Comparison of ENCODE assay signal across 24 cellular contexts in genomic region chr3:99111235-99111634, GRCh38.
DNase-seq lines count a peak whose midpoint lies in the region; ATAC-seq, FAIRE-seq and TF ChIP-seq lines count a peak whose summit lies in the region.
"Had no signal": no experiment of that assay in that cellular context is flagged by ENCODE, and none has a peak within 500 bp of the region (broad histone marks: within the 10 kb centered on the region; RNA-seq: fewer than 3 reads in every experiment).

No MANE protein-coding gene starts in this region.

- no peaks in the 10 kb centered on the region for H3K4me1 ChIP-seq in IMR-90 (ENCODE audit: control insufficient read depth, insufficient read depth, low read length)
- H3K4me1 ChIP-seq: A549, SJSA1 had no signal

- POLR2A ChIA-PET in IMR-90 (lab: Charles Lee; ENCODE audit: unreplicated experiment) = interaction anchor here (0.5 kb wide), 1 partner anchor 527 kb away, joined by 6 read pairs; the partner anchor contains the start of gene COL8A1

- H3K4me2 ChIP-seq in IMR-90 (ENCODE audit: low read depth, low read length) = no peak overlapping the region
- H3K4me2 ChIP-seq: A549, BLaER1 had no signal

- TF ChIP-seq POLR2A in IMR-90 (IDR thresholded peaks at IDR 0.05; ENCODE audit: low read depth, low read length) = no peak

- H2BK15ac ChIP-seq in IMR-90 (ENCODE audit: low read depth, low read length) = 0 out of 3 replicates have a peak overlapping the region, but pooled peaks have one; percentile 14

- H3K18ac ChIP-seq in IMR-90 (ENCODE audit: low read depth, low read length) = no peak overlapping the region; the same call in 1 of the 2 replicates

- H2AK5ac ChIP-seq in IMR-90 (ENCODE audit: low read depth, low read length) = peak overlapping the region; percentile 30; the same call in 1 of the 2 replicates

- no peaks in the 10 kb centered on the region for H3K9me3 ChIP-seq in IMR-90 (ENCODE audit: control insufficient read depth, insufficient read depth, low read length)
- H3K9me3 ChIP-seq: A549, BLaER1, SJSA1 had no signal

- no peak overlapping the region for H4K5ac ChIP-seq in IMR-90 (ENCODE audit: low read depth, low read length)

- H3K79me1 ChIP-seq in IMR-90 (ENCODE audit: low read depth in 1 of 2, low read length in 2 of 2) = no peaks in the 10 kb centered on the region

- FAIRE-seq in bronchial epithelial cell (lab: Jason Lieb, UNC) = no peak
- FAIRE-seq: endothelial cell of umbilical vein had no signal

- peak; percentile 44 for DNase-seq in GM12865 (ENCODE audit: low read depth)
- peak; percentile 56 for DNase-seq in IMR-90
- DNase-seq in bronchial epithelial cell (ENCODE audit: low read depth) = peak; percentile 56
- DNase-seq in omental fat pad (ENCODE audit: low spot score) = no peak
- no peak for DNase-seq in LoVo (ENCODE audit: low spot score)
- DNase-seq in NCI-H2081 (lab: John Stamatoyannopoulos, UW) = no peak
- DNase-seq: activated CD4-positive, alpha-beta T cell treated with anti-CD3 and anti-CD28 coated beads, Interleukin-2, amount 10 ng/mL, durations not matched to agents 7 days and 5 days; activated naive CD8-positive, alpha-beta T cell treated with anti-CD3 and anti-CD28 coated beads, Interleukin-2, amount 10 ng/mL, durations not matched to agents 7 days and 5 days; cortex of kidney; H9; KBM-7; mesenchymal stem cell; naive B cell; NCI-H187; NCI-H226; NCI-H774; T-helper 17 cell had no signal

- no peak overlapping the region for H3K27ac ChIP-seq in IMR-90 (ENCODE audit: insufficient read depth, low read length)
- H3K27ac ChIP-seq: A549, BLaER1, SJSA1, VCaP had no signal

- H3K27me3 ChIP-seq in IMR-90 (ENCODE audit: control insufficient read depth, insufficient read depth, low read length) (no peaks in the 10 kb centered on the region), bronchial epithelial cell (ENCODE audit: control insufficient read depth, insufficient read depth, low read length) (peaks cover 3% of the 10 kb centered on the region)
- H3K27me3 ChIP-seq: BLaER1, SJSA1 had no signal

- intact Hi-C loops in IMR-90 (cut with micrococcal nuclease) = loop anchor here (5.0 kb wide), 2 partner anchors 386 to 526 kb away; partner anchors contain the start of gene COL8A1

- H2BK20ac ChIP-seq in IMR-90 (ENCODE audit: low read depth, low read length) = peak overlapping the region; percentile 35; the same call in 1 of the 2 replicates

- dilution Hi-C loops in IMR-90 (cut with HindIII; ENCODE audit: low sequenced_read_pairs, unreplicated experiment) = no loop called here

- no peak for TF ChIP-seq RAD21 in IMR-90 (IDR thresholded peaks at IDR 0.05; ENCODE audit: low read length)

- H4K8ac ChIP-seq in IMR-90 (ENCODE audit: low read depth in 2 of 2, low read length in 2 of 2) = no peak overlapping the region

- no peak overlapping the region for H3K4ac ChIP-seq in IMR-90 (ENCODE audit: low read depth, low read length)

- H3K9me1 ChIP-seq in IMR-90 (ENCODE audit: insufficient read depth, low read length) = no peaks in the 10 kb centered on the region; the same call in 1 of the 2 replicates

- ATAC-seq in GM21717 (IDR thresholded peaks at IDR 0.05; ENCODE audit: unreplicated experiment) (peak; percentile 49), IMR-90 (ENCODE audit: low read depth) (no peak), HG03378 (IDR thresholded peaks at IDR 0.05; ENCODE audit: unreplicated experiment) (no peak), omental fat pad (ENCODE audit: low FRiP score) (no peak)
- ATAC-seq: A549, T-helper 17 cell had no signal

- no peak overlapping the region for H2BK5ac ChIP-seq in IMR-90 (ENCODE audit: low read depth, low read length, poor library complexity, severe bottlenecking)

- no peak overlapping the region for H3K4me3 ChIP-seq in GM12865 (ENCODE audit: low read depth, low read length)
- no peak overlapping the region for H3K4me3 ChIP-seq in IMR-90 (ENCODE audit: insufficient read depth, low read depth, low read length)
- no peak overlapping the region for H3K4me3 ChIP-seq in bronchial epithelial cell (ENCODE audit: low read depth, low read length)
- H3K4me3 ChIP-seq: A549, BLaER1, SJSA1 had no signal

- H2BK120ac ChIP-seq in IMR-90 (ENCODE audit: low read depth, low read length) = no peak overlapping the region

- peak overlapping the region; percentile 19; the same call in 1 of the 2 replicates for H3K14ac ChIP-seq in IMR-90 (replicated peaks; ENCODE audit: low read depth, low read length)

- H3K56ac ChIP-seq in IMR-90 (ENCODE audit: extremely low read depth, insufficient read depth, low read length) = no peak overlapping the region

- H3K23ac ChIP-seq in IMR-90 (ENCODE audit: low read depth, low read length) = no peak overlapping the region

- no CpG with 5 or more reads among the region's 3 CpGs for WGBS in IMR-90 (ENCODE audit: extremely low coverage in 2 of 2, insufficient read length in 1 of 2), 2 experiments

- H2AK9ac ChIP-seq in IMR-90 (replicated peaks; ENCODE audit: low read depth, low read length, poor library complexity) = no peak overlapping the region

- CTCF ChIA-PET in IMR-90 (lab: Yijun Ruan, JAX) = no interaction called here

- H4K91ac ChIP-seq in IMR-90 (ENCODE audit: insufficient read depth, low read depth, low read length) = no peak overlapping the region

- H4K20me1 ChIP-seq in IMR-90 (ENCODE audit: insufficient read depth, low read length) = no peaks in the 10 kb centered on the region
- H4K20me1 ChIP-seq: BLaER1 had no signal

- no peak overlapping the region for H3K9ac ChIP-seq in IMR-90 (ENCODE audit: low read depth, low read length)
- H3K9ac ChIP-seq: BLaER1 had no signal

- in situ Hi-C loops in IMR-90 (cut with MboI; ENCODE audit: low sequenced_read_pairs) = no loop called here

- BruUV-seq in IMR-90 (replicated peaks; lab: Mats Ljungman, UMichigan) = no TSS peak

- H3K36me3 ChIP-seq in IMR-90 (ENCODE audit: control insufficient read depth, insufficient read depth, low read length) (no peaks in the 10 kb centered on the region), bronchial epithelial cell (ENCODE audit: control insufficient read depth, insufficient read depth, low read length) (no peaks in the 10 kb centered on the region)
- H3K36me3 ChIP-seq: BLaER1, SJSA1 had no signal

- TF ChIP-seq CTCF in GM12865 (IDR thresholded peaks at IDR 0.05; ENCODE audit: insufficient read depth, low read depth, low read length, missing control alignments) (no peak), IMR-90 (conservative IDR thresholded peaks at IDR 0.05; ENCODE audit: low read depth, low read length) (no peak), bronchial epithelial cell (IDR thresholded peaks at IDR 0.05; ENCODE audit: insufficient read depth, low read length, severe bottlenecking) (no peak), omental fat pad (IDR thresholded peaks at IDR 0.05) (no peak)

- no peak overlapping the region for H2AFZ ChIP-seq in IMR-90 (replicated peaks; ENCODE audit: low read length, poor library complexity)

TF ChIP-seq in IMR-90, 13 proteins besides CTCF, POLR2A, EP300 and RAD21:
- TF ChIP-seq USF2 (IDR thresholded peaks at IDR 0.05; ENCODE audit: low read depth, low read length) = 0 out of 2 replicates have a peak, but pooled peaks have one; percentile 18
- no peak for TF ChIP-seq MAZ (IDR thresholded peaks at IDR 0.05; ENCODE audit: borderline replicate concordance, low read depth, low read length)
- no peak for TF ChIP-seq CEBPB (IDR thresholded peaks at IDR 0.05; ENCODE audit: low read depth, low read length)

Comparison
In these comparisons a context has a peak if more than half of its experiments do, and no peak if none do; other contexts are left out.
1. DNase-seq: peak in GM12865 (single experiment), IMR-90 (single experiment) and bronchial epithelial cell (single experiment); none in omental fat pad (single experiment), LoVo (single experiment) and NCI-H2081 (0 of 2).